ENCODE assay signal across 8 cellular contexts in genomic region chr3:42090973-42091731, GRCh38. TPM values are rescaled to one million over a fixed set of nuclear protein-coding genes. Genes with fewer than 3 reads are reported as not detected.
DNase-seq lines count a peak whose midpoint lies in the region; ATAC-seq and TF ChIP-seq lines count a peak whose summit lies in the region.

TRAK1 (plus strand) TSS chr3:42091357; CDS start chr3:42091470, 113 bp downstream.

- H3K27ac Mint-ChIP-seq in natural killer cell = peak within 1 kb of the TSS; percentile 76 to 78

- peak within 1 kb of the TSS; percentile 75 for H3K4me3 Mint-ChIP-seq in natural killer cell

- peak in 2 of 3 donors; percentile 51 to 56 for ATAC-seq in natural killer cell
- ATAC-seq in GM19455 (IDR thresholded peaks at IDR 0.05; ENCODE audit: unreplicated experiment) = no peak

- 40 to 53% methylated on average over 14 of the region's 14 CpGs for WGBS in esophagus, 2 donors

- H3K36me3 ChIP-seq in Peyer's patch (peaks cover 0 to 18% (median 0%) of the 10 kb centered on the region in 3 donors), esophagus (ENCODE audit: control insufficient read depth in 2 of 2, insufficient read depth in 2 of 2, low read length in 1 of 2) (peaks cover 3 to 6% of the 10 kb centered on the region in 2 donors)

- no peak within 1 kb of the TSS for H3K4me3 ChIP-seq in AG04450 (ENCODE audit: low read depth, low read length)
- peak within 1 kb of the TSS in 1 of 4 donors; percentile 8 for H3K4me3 ChIP-seq in Peyer's patch
- H3K4me3 ChIP-seq in esophagus (ENCODE audit: low read depth in 1 of 2, low read length in 2 of 2) = peak within 1 kb of the TSS; percentile 58 to 74

- no peaks in the 10 kb centered on the region for H3K27me3 Mint-ChIP-seq in natural killer cell (ENCODE audit: low read depth in 2 of 2)

- TF ChIP-seq CTCF in AG04450 (IDR thresholded peaks at IDR 0.05; ENCODE audit: low read depth, low read length) = no peak
- TF ChIP-seq CTCF in Peyer's patch (IDR thresholded peaks at IDR 0.05) = no peak
- TF ChIP-seq CTCF in natural killer cell (IDR thresholded peaks at IDR 0.05) = no peak

- no peak for TF ChIP-seq POLR2A in Peyer's patch (IDR thresholded peaks at IDR 0.05)

- peaks cover 0 to 3% of the 10 kb centered on the region in 2 donors for H3K9me3 Mint-ChIP-seq in natural killer cell

- peaks cover 30 to 44% of the 10 kb centered on the region in 2 donors for H3K4me1 Mint-ChIP-seq in natural killer cell

- DNase-seq in AG04450 (ENCODE audit: low read depth, low spot score) (no peak), Peyer's patch (no peak), natural killer cell (no peak), NCI-H1930 (lab: John Stamatoyannopoulos, UW) (no peak), activated gamma-delta T cell (lab: John Stamatoyannopoulos, UW) (no peak), T1000 (lab: John Stamatoyannopoulos, UW) (no peak)

- H3K27me3 ChIP-seq in AG04450 (ENCODE audit: control insufficient read depth, insufficient read depth, low read length) (no peaks in the 10 kb centered on the region), Peyer's patch (no peaks in the 10 kb centered on the region), esophagus (ENCODE audit: control insufficient read depth in 1 of 2, insufficient read depth in 2 of 2, low read length in 2 of 2) (no peaks in the 10 kb centered on the region)

- intact Hi-C loops in natural killer cell (cut with micrococcal nuclease) = loop anchor here (5.0 kb wide), 1 partner anchor 79 kb away; no protein-coding TSS in a partner anchor

- POLR2A ChIA-PET in AG04450 (lab: Yijun Ruan, JAX) = interaction anchor here (0.6 kb wide), 1 partner anchor 129 kb away, joined by 9 read pairs; the partner anchor contains the start of gene ULK4

- H3K36me3 Mint-ChIP-seq in natural killer cell = no peaks in the 10 kb centered on the region

- H3K27ac ChIP-seq in AG04450 (ENCODE audit: low read depth, low read length) = no peak within 1 kb of the TSS
- peak within 1 kb of the TSS in 3 of 4 donors; percentile 4 to 55 (median 34) for H3K27ac ChIP-seq in Peyer's patch
- H3K27ac ChIP-seq in esophagus (ENCODE audit: low read depth in 2 of 2, low read length in 1 of 2) = peak within 1 kb of the TSS; percentile 91 to 92

- H3K4me1 ChIP-seq in Peyer's patch (peaks cover 0 to 3% (median 0%) of the 10 kb centered on the region in 4 donors), esophagus (ENCODE audit: control insufficient read depth in 2 of 2, insufficient read depth in 2 of 2, low read length in 1 of 2) (peaks cover 0 to 6% of the 10 kb centered on the region in 2 donors)

- CTCF ChIA-PET in AG04450 (lab: Charles Lee) = interaction anchor here (0.6 to 1.6 kb wide), 3 partner anchors 9 to 135 kb away, joined by 3 to 9 read pairs (median 3); no protein-coding TSS in a partner anchor

- H3K9me3 ChIP-seq in AG04450 (ENCODE audit: control insufficient read depth, insufficient read depth, low read length) (peaks cover 12% of the 10 kb centered on the region), Peyer's patch (no peaks in the 10 kb centered on the region), esophagus (ENCODE audit: control insufficient read depth in 2 of 2, insufficient read depth in 1 of 2, low read depth in 1 of 2, low read length in 1 of 2) (no peaks in the 10 kb centered on the region)

RNA-seq across cellular contexts. Expression of gene TRAK1, which starts in this region (rescaled TPM):
- 22.3 and 25.1 TPM in 2 replicates for polyA plus RNA-seq in AG04450 (2011; rRNA removed)
- polyA minus RNA-seq in AG04450 (2011; rRNA and poly(A)+ RNA removed) = 37.2 and 37.8 TPM in 2 replicates
- 100 to 1,000 TPM in 3 of 4 donors, 10 to 100 TPM in 1; 96.2 to 283 (median 125) TPM for total RNA-seq in Peyer's patch
- polyA plus RNA-seq in esophagus = 10 to 100 TPM; 12.2 to 21.4 TPM
- total RNA-seq in natural killer cell = 10 to 100 TPM; 30.7 to 31.8 (median 31.8) TPM
